Comparison of ENCODE assay signal across 10 cellular contexts in the genomic region with DNA sequence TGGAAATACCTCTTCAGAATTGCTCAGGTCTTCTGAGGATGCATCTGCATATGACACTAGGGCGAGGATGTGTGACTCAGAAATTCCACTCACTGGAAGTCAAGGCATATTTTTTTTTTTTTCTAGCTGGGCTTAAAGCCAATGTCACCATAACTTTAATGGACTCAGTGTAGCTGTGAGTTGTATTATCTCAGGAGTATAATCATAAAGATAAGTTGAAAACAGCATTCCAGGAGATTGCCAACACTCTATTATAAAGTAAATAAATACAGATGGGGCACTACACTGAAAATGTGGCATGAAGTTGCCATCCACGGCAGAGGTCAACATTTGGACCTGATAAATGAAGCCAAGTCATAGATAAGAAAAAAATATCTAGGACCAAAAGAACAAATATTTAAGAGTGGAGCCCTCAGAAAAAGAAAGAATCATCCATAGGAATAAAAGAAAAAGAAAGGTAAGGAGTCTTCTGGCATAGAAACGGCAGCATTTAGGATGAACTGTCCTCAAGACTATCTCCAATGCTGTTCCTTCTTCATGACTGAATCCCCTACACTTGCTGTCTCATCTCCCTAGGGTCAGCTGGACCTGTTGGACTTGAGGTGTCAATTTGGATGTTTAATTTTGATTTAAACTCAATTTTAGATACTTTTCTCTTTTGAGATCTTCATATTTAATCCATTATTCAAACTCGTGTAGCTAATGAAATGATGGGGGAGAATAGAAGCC.
DNase-seq lines count a peak whose midpoint lies in the region; ATAC-seq and TF ChIP-seq lines count a peak whose summit lies in the region.
"Had no signal": no experiment of that assay in that cellular context is flagged by ENCODE, and none has a peak within 500 bp of the region (broad histone marks: within the 10 kb centered on the region; RNA-seq: fewer than 3 reads in every experiment).

No MANE protein-coding gene starts in this region.

- H3K27me3 ChIP-seq in heart left ventricle = no peaks in the 10 kb centered on the region
- H3K27me3 ChIP-seq in aorta (ENCODE audit: control insufficient read depth in 1 of 2, insufficient read depth in 2 of 2, low read length in 1 of 2) = no peaks in the 10 kb centered on the region

- peaks cover 0 to 7% (median 0%) of the 10 kb centered on the region in 12 donors for H3K9me3 ChIP-seq in heart left ventricle
- H3K9me3 ChIP-seq in aorta (ENCODE audit: control insufficient read depth, low read length) = no peaks in the 10 kb centered on the region

- ATAC-seq in heart left ventricle (peak in 3 of 4 donors; percentile 60 to 87 (median 84)), Right ventricle myocardium inferior (no peak), aorta (ENCODE audit: low FRiP score) (peak; percentile 57), GM21529 (IDR thresholded peaks at IDR 0.05; ENCODE audit: unreplicated experiment) (no peak)

- peaks cover 0 to 15% (median 8%) of the 10 kb centered on the region in 12 donors for H3K4me1 ChIP-seq in heart left ventricle
- H3K4me1 ChIP-seq in aorta (ENCODE audit: control insufficient read depth in 1 of 2, insufficient read depth in 2 of 2, low read length in 2 of 2) = peaks cover 0 to 5% of the 10 kb centered on the region in 2 donors

- H3K4me3 Mint-ChIP-seq in nephron progenitor cell = no peak overlapping the region

- no peak for TF ChIP-seq POLR2A in heart left ventricle (IDR thresholded peaks at IDR 0.05)

- H3K9me3 Mint-ChIP-seq in nephron progenitor cell = peaks cover 3% of the 10 kb centered on the region

- H3K4me1 Mint-ChIP-seq in nephron progenitor cell = no peaks in the 10 kb centered on the region

- intact Hi-C loops in heart left ventricle (cut with DNase I) = no loop called here
- intact Hi-C loops in Right ventricle myocardium inferior (cut with DNase I) = no loop called here
- intact Hi-C loops in aorta (cut with DNase I) = no loop called here

- H3K27ac ChIP-seq in heart left ventricle = peak overlapping the region in 6 of 12 donors; percentile 2 to 44 (median 24)
- no peak overlapping the region for H3K27ac ChIP-seq in aorta (ENCODE audit: low read depth in 1 of 2, low read length in 2 of 2)

- H3K27me3 Mint-ChIP-seq in nephron progenitor cell (ENCODE audit: low read depth, poor library complexity) = peaks cover 11% of the 10 kb centered on the region

- H3K36me3 ChIP-seq in heart left ventricle (no peaks in the 10 kb centered on the region), aorta (ENCODE audit: control insufficient read depth in 1 of 2, insufficient read depth in 2 of 2, low read length in 1 of 2) (no peaks in the 10 kb centered on the region)

- no peaks in the 10 kb centered on the region for H3K36me3 Mint-ChIP-seq in nephron progenitor cell (ENCODE audit: low read depth)

- H3K4me3 ChIP-seq in heart left ventricle (no peak overlapping the region), aorta (ENCODE audit: low read length in 2 of 2) (no peak overlapping the region)
- H3K4me3 ChIP-seq: skin epidermis had no signal

- DNase-seq in heart left ventricle = peak in 2 of 5 donors; percentile 33 to 36
- DNase-seq in Right ventricle myocardium inferior (ENCODE audit: missing footprints) = no peak
- DNase-seq in astrocyte of the hippocampus (ENCODE audit: low read depth, low spot score) = peak; percentile 73
- DNase-seq in iris pigment epithelial cell (ENCODE audit: low read depth) = peak; percentile 90
- no peak for DNase-seq in aorta
- no peak for DNase-seq in C1 segment of cervical spinal cord (lab: John Stamatoyannopoulos, UW)
- DNase-seq in nephron progenitor cell = no peak
- DNase-seq: foreskin melanocyte had no signal

- WGBS in heart left ventricle, 4 donors = 51 to 57% (median 52%) methylated on average over 4 of the region's 4 CpGs
- WGBS in aorta, 2 donors = 25 to 27% methylated on average over 4 of the region's 4 CpGs

- TF ChIP-seq CTCF in heart left ventricle (IDR thresholded peaks at IDR 0.05) = no peak
- no peak for TF ChIP-seq CTCF in nephron progenitor cell (IDR thresholded peaks at IDR 0.05)

- no peak overlapping the region for H3K27ac Mint-ChIP-seq in nephron progenitor cell

Comparison
In these comparisons a context has a peak if more than half of its experiments do, and no peak if none do; other contexts are left out.
1. ATAC-seq: peak in heart left ventricle (3 of 4) and aorta (single experiment); none in Right ventricle myocardium inferior (single experiment) and GM21529 (single experiment).
2. DNase-seq: peak in astrocyte of the hippocampus (single experiment) and iris pigment epithelial cell (single experiment); none in Right ventricle myocardium inferior (single experiment), aorta (0 of 2), C1 segment of cervical spinal cord (0 of 14) and nephron progenitor cell (single experiment).